In the genomic region with DNA sequence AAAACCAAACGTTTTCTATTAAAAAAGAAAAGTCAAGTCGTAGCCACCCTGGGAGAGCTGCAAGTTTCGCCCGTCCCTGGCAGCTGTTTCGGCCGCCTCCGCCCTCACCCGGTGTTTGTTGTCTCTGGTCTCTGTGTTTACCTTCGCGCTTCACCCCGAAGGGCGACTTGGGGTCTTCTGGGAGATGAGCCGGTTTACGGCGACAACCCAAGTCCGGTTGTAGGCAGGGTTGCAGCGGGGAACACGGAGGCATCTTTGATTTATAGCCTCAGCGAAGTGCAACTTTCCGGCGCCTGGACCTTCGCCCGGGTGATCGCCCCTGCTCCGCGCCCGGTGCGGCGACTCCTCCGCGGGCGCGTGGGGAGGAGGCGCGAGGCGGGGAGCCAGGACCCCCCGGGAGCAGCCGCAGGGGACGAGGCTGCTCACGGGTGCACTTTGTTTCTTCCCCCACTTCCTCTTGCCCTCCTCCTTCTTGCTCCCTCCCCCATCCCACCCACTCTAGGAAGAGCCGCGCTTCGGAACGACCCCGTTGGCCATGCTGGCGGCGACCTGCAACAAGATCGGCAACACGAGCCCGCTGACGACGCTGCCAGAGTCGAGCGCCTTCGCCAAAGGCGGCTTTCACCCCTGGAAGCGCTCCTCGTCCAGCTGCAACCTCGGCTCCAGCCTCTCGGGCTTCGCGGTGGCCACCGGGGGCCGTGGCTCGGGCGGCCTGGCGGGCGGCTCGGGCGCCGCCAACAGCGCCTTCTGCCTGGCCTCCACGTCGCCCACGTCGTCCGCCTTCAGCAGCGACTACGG, we compare ENCODE assay signal across 10 cellular contexts. TPM values are rescaled to one million over a fixed set of nuclear protein-coding genes. Genes with fewer than 3 reads are reported as not detected.
A peak's percentile ranks its signal among the peaks of the same experiment; 100 is the strongest.
DNase-seq lines count a peak whose midpoint lies in the region; ATAC-seq, FAIRE-seq and TF ChIP-seq lines count a peak whose summit lies in the region.
"Had no signal": no experiment of that assay in that cellular context is flagged by ENCODE, and none has a peak within 500 bp of the region (broad histone marks: within the 10 kb centered on the region; RNA-seq: fewer than 3 reads in every experiment).

No MANE protein-coding gene starts in this region.

- H3K27me3 Mint-ChIP-seq in activated CD4-positive, alpha-beta T cell treated with anti-CD3 and anti-CD28 coated beads, Interleukin-2, amount 10 ng/mL, durations not matched to agents 7 days and 5 days = peaks cover 73% of the 10 kb centered on the region
- H3K27me3 Mint-ChIP-seq in neural crest cell (ENCODE audit: low read depth) = peaks cover 94% of the 10 kb centered on the region

- H3K27ac Mint-ChIP-seq in activated CD4-positive, alpha-beta T cell treated with anti-CD3 and anti-CD28 coated beads, Interleukin-2, amount 10 ng/mL, durations not matched to agents 7 days and 5 days = peak overlapping the region; percentile 66
- H3K27ac Mint-ChIP-seq in neural crest cell (ENCODE audit: unreplicated experiment) = no peak overlapping the region

- TF ChIP-seq CTCF in dorsolateral prefrontal cortex (IDR thresholded peaks at IDR 0.05 in 54 of 56, conservative IDR thresholded peaks at IDR 0.05 in 2 of 56; ENCODE audit: low read depth in 1 of 56, partially characterized antibody in 56 of 56) (no peak), neural crest cell (conservative IDR thresholded peaks at IDR 0.05) (no peak)

- H3K36me3 Mint-ChIP-seq in activated CD4-positive, alpha-beta T cell treated with anti-CD3 and anti-CD28 coated beads, Interleukin-2, amount 10 ng/mL, durations not matched to agents 7 days and 5 days (ENCODE audit: low read depth) = no peaks in the 10 kb centered on the region
- H3K36me3 Mint-ChIP-seq in neural crest cell (ENCODE audit: low read depth) = peaks cover 3% of the 10 kb centered on the region

- H3K4me3 ChIP-seq in dorsolateral prefrontal cortex = peak overlapping the region in 50 of 59 donors; percentile 5 to 57 (median 33)

- H3K9me3 Mint-ChIP-seq in activated CD4-positive, alpha-beta T cell treated with anti-CD3 and anti-CD28 coated beads, Interleukin-2, amount 10 ng/mL, durations not matched to agents 7 days and 5 days = no peaks in the 10 kb centered on the region
- no peaks in the 10 kb centered on the region for H3K9me3 Mint-ChIP-seq in neural crest cell

- POLR2A ChIA-PET in activated CD4-positive, alpha-beta T cell treated with anti-CD3 and anti-CD28 coated beads, Interleukin-2, amount 10 ng/mL, durations not matched to agents 7 days and 5 days (lab: Charles Lee) = no interaction called here

- no peak for ATAC-seq in HG03565 (IDR thresholded peaks at IDR 0.05; ENCODE audit: unreplicated experiment)

- peaks cover 33% of the 10 kb centered on the region for H3K4me1 Mint-ChIP-seq in activated CD4-positive, alpha-beta T cell treated with anti-CD3 and anti-CD28 coated beads, Interleukin-2, amount 10 ng/mL, durations not matched to agents 7 days and 5 days
- peaks cover 62% of the 10 kb centered on the region for H3K4me1 Mint-ChIP-seq in neural crest cell

- peak overlapping the region; percentile 59 for H3K4me3 Mint-ChIP-seq in activated CD4-positive, alpha-beta T cell treated with anti-CD3 and anti-CD28 coated beads, Interleukin-2, amount 10 ng/mL, durations not matched to agents 7 days and 5 days
- H3K4me3 Mint-ChIP-seq in neural crest cell = peak overlapping the region; percentile 88

- DNase-seq in activated CD4-positive, alpha-beta T cell treated with anti-CD3 and anti-CD28 coated beads, Interleukin-2, amount 10 ng/mL, durations not matched to agents 7 days and 5 days = no peak
- DNase-seq in activated CD4-positive, alpha-beta T cell treated with anti-CD3 and anti-CD28 coated beads, Interleukin-2, amount 50 U/mL, for 1 hour = no peak
- DNase-seq in NCI-H510A (lab: John Stamatoyannopoulos, UW) (peak; percentile 72), dorsolateral prefrontal cortex (no peak), neural crest cell (ENCODE audit: low read depth, low spot score) (peak; percentile 41), RCC 7860 (ENCODE audit: low spot score) (no peak), GM19238 (ENCODE audit: insufficient read length, low spot score) (no peak)

- FAIRE-seq in RCC 7860 (lab: Jason Lieb, UNC) = no peak
- FAIRE-seq: GM18507 had no signal

- CTCF ChIA-PET in activated CD4-positive, alpha-beta T cell treated with anti-CD3 and anti-CD28 coated beads, Interleukin-2, amount 10 ng/mL, durations not matched to agents 7 days and 5 days (lab: Charles Lee) = interaction anchor here (1.0 to 1.1 kb wide), 2 partner anchors 10 kb away, joined by 4 to 5 read pairs; no protein-coding TSS in a partner anchor

- peak overlapping the region in 1 of 59 donors; percentile 37 for H3K27ac ChIP-seq in dorsolateral prefrontal cortex
- H3K27ac ChIP-seq: adrenal gland had no signal

- intact Hi-C loops in dorsolateral prefrontal cortex (cut with DNase I) = loop anchor here (5.0 to 10.0 kb wide), 3 partner anchors 371 to 1791 kb away; partner anchors contain the start of genes EVX2 (in 1 of the 2), HOXD8 (in 1 of the 2) and SP3 (in 1 of the 2)

- H3K27me3 ChIP-seq in dorsolateral prefrontal cortex = peaks cover 51 to 100% (median 99%) of the 10 kb centered on the region in 45 donors

RNA-seq across cellular contexts. Expression of gene SP9, which starts 1.1 kb away (rescaled TPM):
- total RNA-seq in activated CD4-positive, alpha-beta T cell treated with anti-CD3 and anti-CD28 coated beads, Interleukin-2, amount 10 ng/mL, durations not matched to agents 7 days and 5 days = not detected
- total RNA-seq in dorsolateral prefrontal cortex (1 to 10 TPM; 1.3 to 7.0 (median 3.9) TPM), neural crest cell (1.9 TPM in 2 replicates)
- total RNA-seq: adrenal gland had no signal

RNA-seq across cellular contexts. Expression of gene SCRN3, which starts 59.7 kb away (rescaled TPM):
- total RNA-seq in activated CD4-positive, alpha-beta T cell treated with anti-CD3 and anti-CD28 coated beads, Interleukin-2, amount 10 ng/mL, durations not matched to agents 7 days and 5 days = 10 to 100 TPM; 16.8 to 16.9 TPM
- total RNA-seq in dorsolateral prefrontal cortex (10 to 100 TPM; 25.5 to 69.3 (median 45.2) TPM), neural crest cell (29.5 and 30.9 TPM in 2 replicates)

Comparison
In these comparisons a context has a peak if more than half of its experiments do, and no peak if none do; other contexts are left out.
1. DNase-seq: peak in NCI-H510A (single experiment) and neural crest cell (single experiment); none in activated CD4-positive, alpha-beta T cell treated with anti-CD3 and anti-CD28 coated beads, Interleukin-2, amount 10 ng/mL, durations not matched to agents 7 days and 5 days (single experiment), activated CD4-positive, alpha-beta T cell treated with anti-CD3 and anti-CD28 coated beads, Interleukin-2, amount 50 U/mL, for 1 hour (single experiment), dorsolateral prefrontal cortex (0 of 10), RCC 7860 (single experiment) and GM19238 (single experiment).